In genomic region chr12:17278946-17279345, GRCh38 we compare ENCODE assay signal across 16 cellular contexts.
A peak's percentile ranks its signal among the peaks of the same experiment; 100 is the strongest.
DNase-seq lines count a peak whose midpoint lies in the region; ATAC-seq and TF ChIP-seq lines count a peak whose summit lies in the region.
"Had no signal": no experiment of that assay in that cellular context is flagged by ENCODE, and none has a peak within 500 bp of the region (broad histone marks: within the 10 kb centered on the region; RNA-seq: fewer than 3 reads in every experiment).

No MANE protein-coding gene starts in this region.

- intact Hi-C loops in MCF 10A (cut with micrococcal nuclease) = no loop called here
- intact Hi-C loops in breast epithelium (cut with DNase I; ENCODE audit: low total_unique reads) = no loop called here
- intact Hi-C loops in upper lobe of right lung (cut with DNase I) = no loop called here

- H3K27ac ChIP-seq in breast epithelium (no peak overlapping the region), endodermal cell (ENCODE audit: low read depth, low read length) (no peak overlapping the region), upper lobe of right lung (no peak overlapping the region), suprapubic skin (no peak overlapping the region)
- H3K27ac ChIP-seq: SJCRH30, skin epidermis had no signal

- TF ChIP-seq POLR2A in breast epithelium (IDR thresholded peaks at IDR 0.05) (no peak), suprapubic skin (IDR thresholded peaks at IDR 0.05) (no peak)

- no peak overlapping the region for H3K4me3 ChIP-seq in breast epithelium
- H3K4me3 ChIP-seq in endodermal cell (ENCODE audit: low read length) = no peak overlapping the region
- H3K4me3 ChIP-seq in upper lobe of right lung = no peak overlapping the region
- no peak overlapping the region for H3K4me3 ChIP-seq in suprapubic skin
- H3K4me3 ChIP-seq: SJCRH30, skin epidermis had no signal

- no peaks in the 10 kb centered on the region for H3K4me1 ChIP-seq in breast epithelium
- no peaks in the 10 kb centered on the region for H3K4me1 ChIP-seq in endodermal cell (ENCODE audit: control insufficient read depth, insufficient read depth, low read length)
- no peaks in the 10 kb centered on the region for H3K4me1 ChIP-seq in upper lobe of right lung
- no peaks in the 10 kb centered on the region for H3K4me1 ChIP-seq in suprapubic skin
- H3K4me1 ChIP-seq: SJCRH30 had no signal

- BruUV-seq in MCF 10A (replicated peaks; lab: Mats Ljungman, UMichigan) = no TSS peak

- H3K4me1 Mint-ChIP-seq in MCF 10A (ENCODE audit: insufficient read depth, unreplicated experiment) (no peaks in the 10 kb centered on the region), endodermal cell (no peaks in the 10 kb centered on the region)

- ATAC-seq in upper lobe of right lung (no peak), GM18867 (IDR thresholded peaks at IDR 0.05; ENCODE audit: unreplicated experiment) (no peak)
- ATAC-seq: left ventricle myocardium superior had no signal

- TF ChIP-seq CTCF in MCF 10A (IDR thresholded peaks at IDR 0.05; ENCODE audit: unreplicated experiment) = no peak
- no peak for TF ChIP-seq CTCF in breast epithelium (IDR thresholded peaks at IDR 0.05)
- TF ChIP-seq CTCF in endodermal cell (conservative IDR thresholded peaks at IDR 0.05) = peak; percentile 91
- TF ChIP-seq CTCF in upper lobe of right lung (IDR thresholded peaks at IDR 0.05) = peak; percentile 21
- TF ChIP-seq CTCF in suprapubic skin (IDR thresholded peaks at IDR 0.05) = no peak

- POLR2A ChIA-PET in MCF 10A (lab: Yijun Ruan, JAX) = no interaction called here

- H3K27me3 Mint-ChIP-seq in MCF 10A (ENCODE audit: insufficient read depth, unreplicated experiment) (no peaks in the 10 kb centered on the region), endodermal cell (ENCODE audit: insufficient read depth) (no peaks in the 10 kb centered on the region)

- no peaks in the 10 kb centered on the region for H3K36me3 Mint-ChIP-seq in MCF 10A (ENCODE audit: insufficient read depth, unreplicated experiment)
- H3K36me3 Mint-ChIP-seq in endodermal cell (ENCODE audit: low read depth) = peaks cover 20% of the 10 kb centered on the region

- TF ChIP-seq EP300 in suprapubic skin (IDR thresholded peaks at IDR 0.05) = no peak

- H3K36me3 ChIP-seq in breast epithelium (no peaks in the 10 kb centered on the region), endodermal cell (ENCODE audit: control insufficient read depth, insufficient read depth, low read length) (no peaks in the 10 kb centered on the region), upper lobe of right lung (no peaks in the 10 kb centered on the region), suprapubic skin (no peaks in the 10 kb centered on the region)
- H3K36me3 ChIP-seq: SJCRH30 had no signal

- no peaks in the 10 kb centered on the region for H3K9me3 ChIP-seq in breast epithelium
- peaks cover 35% of the 10 kb centered on the region for H3K9me3 ChIP-seq in endodermal cell (ENCODE audit: control insufficient read depth, low read length)
- H3K9me3 ChIP-seq in upper lobe of right lung = no peaks in the 10 kb centered on the region
- H3K9me3 ChIP-seq in suprapubic skin = no peaks in the 10 kb centered on the region
- H3K9me3 ChIP-seq: SJCRH30 had no signal

- no peak overlapping the region for H3K9ac ChIP-seq in endodermal cell (ENCODE audit: extremely low read depth, low read length, poor library complexity, severe bottlenecking)

- DNase-seq in MCF 10A (ENCODE audit: unreplicated experiment) (peak; percentile 8), breast epithelium (ENCODE audit: low spot score in 2 of 2) (no peak), NCI-H1694 treated with DMSO at 0.1 percent for 48 hours (lab: John Stamatoyannopoulos, UW) (peak; percentile 5), endodermal cell (no peak), upper lobe of right lung (no peak), suprapubic skin (ENCODE audit: low spot score in 2 of 2) (no peak)
- DNase-seq in activated CD4-positive, CD25-positive, alpha-beta regulatory T cell treated with anti-CD3 and anti-CD28 coated beads, Interleukin-2, amount 50 U/mL, for 72 hours = no peak
- DNase-seq: activated effector memory CD4-positive, alpha-beta T cell treated with Interleukin-2 at 50 U/mL for 16 hours; anterior cingulate cortex; DMS 273 treated with DMSO at 0.1 percent for 48 hours; left ventricle myocardium superior; NCI-H1048; NCI-H226; SJCRH30 had no signal

- CTCF ChIA-PET in MCF 10A (lab: Yijun Ruan, JAX) = interaction anchor here (0.7 kb wide), 1 partner anchor 12 kb away, joined by 4 read pairs; no protein-coding TSS in a partner anchor

- no peak overlapping the region for H3K4me3 Mint-ChIP-seq in MCF 10A (ENCODE audit: unreplicated experiment)
- no peak overlapping the region for H3K4me3 Mint-ChIP-seq in endodermal cell

- H3K27ac Mint-ChIP-seq in MCF 10A (ENCODE audit: low read depth, unreplicated experiment) (no peak overlapping the region), endodermal cell (no peak overlapping the region)

- H3K27me3 ChIP-seq in breast epithelium (no peaks in the 10 kb centered on the region), endodermal cell (ENCODE audit: control insufficient read depth, insufficient read depth, low read length, poor library complexity, severe bottlenecking) (no peaks in the 10 kb centered on the region), upper lobe of right lung (no peaks in the 10 kb centered on the region), suprapubic skin (no peaks in the 10 kb centered on the region)
- H3K27me3 ChIP-seq: SJCRH30 had no signal

- H3K9me3 Mint-ChIP-seq in MCF 10A (ENCODE audit: unreplicated experiment) = peaks cover 10% of the 10 kb centered on the region
- H3K9me3 Mint-ChIP-seq in endodermal cell = peaks cover 31% of the 10 kb centered on the region

Comparison
In these comparisons a context has a peak if more than half of its experiments do, and no peak if none do; other contexts are left out.
1. DNase-seq: peak in MCF 10A (single experiment) and NCI-H1694 treated with DMSO at 0.1 percent for 48 hours (single experiment); none in breast epithelium (0 of 2), endodermal cell (single experiment), upper lobe of right lung (single experiment), activated CD4-positive, CD25-positive, alpha-beta regulatory T cell treated with anti-CD3 and anti-CD28 coated beads, Interleukin-2, amount 50 U/mL, for 72 hours (single experiment) and suprapubic skin (0 of 2).
2. CTCF ChIP-seq: peak in endodermal cell (single experiment) and upper lobe of right lung (single experiment); none in MCF 10A (single experiment), breast epithelium (0 of 3) and suprapubic skin (0 of 2).